22 cellular contexts compared by ENCODE assay signal in the genomic region with DNA sequence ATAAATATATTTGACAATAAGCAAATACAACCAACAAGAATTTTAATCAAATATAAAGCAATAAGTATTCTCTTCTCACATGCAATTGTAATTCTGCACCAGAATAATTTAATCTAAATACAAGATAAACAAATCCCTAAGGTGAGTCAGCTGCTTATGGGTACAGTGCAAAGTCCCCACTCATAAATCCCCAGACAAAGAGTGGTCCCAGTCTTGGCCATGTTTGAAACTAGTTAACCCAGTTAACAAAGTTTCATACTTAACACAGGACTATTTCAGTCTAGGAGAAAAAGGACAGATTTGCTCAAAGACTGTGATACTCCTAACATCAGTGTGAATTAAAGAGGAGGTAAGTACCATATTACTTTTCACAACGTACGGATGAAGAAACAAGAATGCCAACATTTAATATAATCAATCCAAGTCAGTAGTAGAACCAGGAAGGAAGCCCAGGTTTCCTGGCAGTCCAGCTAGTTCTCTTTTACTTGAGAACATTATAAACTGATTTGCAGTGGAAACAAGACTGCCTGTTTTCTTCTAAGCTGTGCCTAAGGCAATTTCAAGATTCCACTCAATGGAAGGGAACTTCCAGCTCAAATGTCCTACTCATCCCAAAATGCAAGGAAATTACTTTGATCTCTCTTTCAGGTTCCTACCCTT. TPM values are rescaled to one million over a fixed set of nuclear protein-coding genes. Genes with fewer than 3 reads are reported as not detected.
DNase-seq lines count a peak whose midpoint lies in the region; ATAC-seq and TF ChIP-seq lines count a peak whose summit lies in the region.
"Had no signal": no experiment of that assay in that cellular context is flagged by ENCODE, and none has a peak within 500 bp of the region (broad histone marks: within the 10 kb centered on the region; RNA-seq: fewer than 3 reads in every experiment).

No MANE protein-coding gene starts in this region.

- no peak for TF ChIP-seq CTCF in lower lobe of right lung (IDR thresholded peaks at IDR 0.05)

- intact Hi-C loops in CD4-positive, alpha-beta memory T cell (cut with micrococcal nuclease): no loop called here
- intact Hi-C loops in lower lobe of right lung (cut with DNase I): no loop called here

- peak overlapping the region; percentile 60 for H3K4me3 ChIP-seq in CD4-positive, CD25-positive, alpha-beta regulatory T cell (ENCODE audit: low read depth, low read length)
- H3K4me3 ChIP-seq in CD4-positive, alpha-beta memory T cell (ENCODE audit: low read length in 2 of 2): peak overlapping the region in 1 of 2 donors; percentile 39
- H3K4me3 ChIP-seq in lower lobe of right lung: peak overlapping the region; percentile 20
- H3K4me3 ChIP-seq: MG63, SJCRH30 had no signal

- no peaks in the 10 kb centered on the region for H3K27me3 Mint-ChIP-seq in CD4-positive, CD25-positive, alpha-beta regulatory T cell
- no peaks in the 10 kb centered on the region for H3K27me3 Mint-ChIP-seq in CD4-positive, alpha-beta memory T cell
- no peaks in the 10 kb centered on the region for H3K27me3 Mint-ChIP-seq in activated T-helper 17 cell treated with anti-CD3 and anti-CD28 coated beads, Interleukin-2, amount 50 U/mL, for 72 hours

- peak overlapping the region; percentile 61 to 72 (median 63) for H3K27ac Mint-ChIP-seq in CD4-positive, CD25-positive, alpha-beta regulatory T cell
- peak overlapping the region; percentile 36 to 86 (median 64) for H3K27ac Mint-ChIP-seq in CD4-positive, alpha-beta memory T cell
- H3K27ac Mint-ChIP-seq in activated T-helper 17 cell treated with anti-CD3 and anti-CD28 coated beads, Interleukin-2, amount 50 U/mL, for 72 hours: peak overlapping the region; percentile 58
- H3K27ac Mint-ChIP-seq: HFFc6, WTC11 had no signal

- ATAC-seq in CD4-positive, CD25-positive, alpha-beta regulatory T cell (ENCODE audit: low read depth in 2 of 2): no peak
- ATAC-seq in activated T-helper 17 cell treated with anti-CD3 and anti-CD28 coated beads, Interleukin-2, amount 50 U/mL, for 72 hours (replicated peaks): no peak
- ATAC-seq in lower lobe of right lung (no peak), GM18511 (IDR thresholded peaks at IDR 0.05; ENCODE audit: unreplicated experiment) (no peak)
- ATAC-seq: left ventricle myocardium superior, Panc1, WTC11 had no signal

- peaks cover 0 to 5% (median 0%) of the 10 kb centered on the region in 7 donors for H3K9me3 Mint-ChIP-seq in CD4-positive, CD25-positive, alpha-beta regulatory T cell
- no peaks in the 10 kb centered on the region for H3K9me3 Mint-ChIP-seq in CD4-positive, alpha-beta memory T cell
- H3K9me3 Mint-ChIP-seq in activated T-helper 17 cell treated with anti-CD3 and anti-CD28 coated beads, Interleukin-2, amount 50 U/mL, for 72 hours: no peaks in the 10 kb centered on the region
- H3K9me3 Mint-ChIP-seq: HFFc6 had no signal

- peaks cover 30 to 78% (median 55%) of the 10 kb centered on the region in 4 donors for H3K4me1 Mint-ChIP-seq in CD4-positive, CD25-positive, alpha-beta regulatory T cell
- H3K4me1 Mint-ChIP-seq in CD4-positive, alpha-beta memory T cell: peaks cover 36 to 80% (median 60%) of the 10 kb centered on the region in 4 donors
- H3K4me1 Mint-ChIP-seq in activated T-helper 17 cell treated with anti-CD3 and anti-CD28 coated beads, Interleukin-2, amount 50 U/mL, for 72 hours: peaks cover 18% of the 10 kb centered on the region

- POLR2A ChIA-PET in CD4-positive, alpha-beta memory T cell (lab: Charles Lee; ENCODE audit: partially characterized antibody): interaction anchor here (0.7 to 7.5 kb wide), 8 partner anchors 8 to 618 kb away, joined by 3 to 64 read pairs (median 8); a partner anchor contains a TSS

- CTCF ChIA-PET in CD4-positive, alpha-beta memory T cell (lab: Charles Lee; ENCODE audit: partially characterized antibody): interaction anchor here (0.8 to 6.6 kb wide), 4 partner anchors 13 to 41 kb away, joined by 3 to 55 read pairs (median 6); a partner anchor contains a TSS

- DNase-seq in CD4-positive, CD25-positive, alpha-beta regulatory T cell: no peak
- no peak for DNase-seq in CD4-positive, alpha-beta memory T cell
- DNase-seq in lower lobe of right lung: no peak
- no peak for DNase-seq in RKO (ENCODE audit: low spot score)
- DNase-seq in C1 segment of cervical spinal cord (lab: John Stamatoyannopoulos, UW): no peak
- DNase-seq: brain microvascular endothelial cell; head of caudate nucleus; HFFc6; IMR-90; left ventricle myocardium superior; MG63; NCI-H1436; NCI-H510A treated with DMSO at 0.1 percent for 48 hours; NK-92 treated with Interleukin-12 subunit alpha and Interleukin-12 subunit beta, amount 100 ng/mL, for 24 hours; small intestine; stimulated activated naive CD4-positive, alpha-beta T cell treated with Interleukin-2 at 50 U/mL for 16 hours; trophoblast cell had no signal

- H3K36me3 ChIP-seq in CD4-positive, CD25-positive, alpha-beta regulatory T cell (ENCODE audit: control insufficient read depth, insufficient read depth, low read length): peaks cover 16% of the 10 kb centered on the region
- H3K36me3 ChIP-seq in CD4-positive, alpha-beta memory T cell (ENCODE audit: insufficient read depth, low read length): peaks cover 5% of the 10 kb centered on the region
- H3K36me3 ChIP-seq in lower lobe of right lung: no peaks in the 10 kb centered on the region
- H3K36me3 ChIP-seq: brain microvascular endothelial cell, MG63, SJCRH30 had no signal

- H3K27ac ChIP-seq in CD4-positive, CD25-positive, alpha-beta regulatory T cell (ENCODE audit: insufficient read depth, low read length, poor library complexity, severe bottlenecking): no peak overlapping the region
- H3K27ac ChIP-seq in CD4-positive, alpha-beta memory T cell (ENCODE audit: low read depth, low read length): no peak overlapping the region
- H3K27ac ChIP-seq in lower lobe of right lung: no peak overlapping the region
- H3K27ac ChIP-seq: brain microvascular endothelial cell, SJCRH30 had no signal

- peak overlapping the region; percentile 64 to 87 (median 78) for H3K4me3 Mint-ChIP-seq in CD4-positive, CD25-positive, alpha-beta regulatory T cell
- H3K4me3 Mint-ChIP-seq in CD4-positive, alpha-beta memory T cell: peak overlapping the region; percentile 75 to 90 (median 84)
- H3K4me3 Mint-ChIP-seq in activated T-helper 17 cell treated with anti-CD3 and anti-CD28 coated beads, Interleukin-2, amount 50 U/mL, for 72 hours: peak overlapping the region; percentile 55
- H3K4me3 Mint-ChIP-seq: HFFc6, WTC11 had no signal

- peaks cover 48% of the 10 kb centered on the region for H3K36me3 Mint-ChIP-seq in CD4-positive, CD25-positive, alpha-beta regulatory T cell
- peaks cover 62 to 70% of the 10 kb centered on the region in 2 donors for H3K36me3 Mint-ChIP-seq in CD4-positive, alpha-beta memory T cell
- H3K36me3 Mint-ChIP-seq in activated T-helper 17 cell treated with anti-CD3 and anti-CD28 coated beads, Interleukin-2, amount 50 U/mL, for 72 hours (ENCODE audit: low read depth): peaks cover 18% of the 10 kb centered on the region

- no peaks in the 10 kb centered on the region for H3K9me3 ChIP-seq in CD4-positive, CD25-positive, alpha-beta regulatory T cell (ENCODE audit: control insufficient read depth in 2 of 2, low read length in 2 of 2)
- H3K9me3 ChIP-seq in CD4-positive, alpha-beta memory T cell (ENCODE audit: control insufficient read depth in 1 of 2, low read length in 2 of 2): no peaks in the 10 kb centered on the region
- H3K9me3 ChIP-seq in lower lobe of right lung: no peaks in the 10 kb centered on the region
- H3K9me3 ChIP-seq: MG63, SJCRH30 had no signal

- H3K4me1 ChIP-seq in CD4-positive, CD25-positive, alpha-beta regulatory T cell (ENCODE audit: control insufficient read depth, insufficient read depth, low read length, poor library complexity, severe bottlenecking): peaks cover 57% of the 10 kb centered on the region
- peaks cover 66% of the 10 kb centered on the region for H3K4me1 ChIP-seq in CD4-positive, alpha-beta memory T cell (ENCODE audit: insufficient read depth, low read length)
- no peaks in the 10 kb centered on the region for H3K4me1 ChIP-seq in lower lobe of right lung
- H3K4me1 ChIP-seq: SJCRH30 had no signal

- H3K27me3 ChIP-seq in CD4-positive, CD25-positive, alpha-beta regulatory T cell (ENCODE audit: control insufficient read depth, insufficient read depth, low read length): no peaks in the 10 kb centered on the region
- no peaks in the 10 kb centered on the region for H3K27me3 ChIP-seq in CD4-positive, alpha-beta memory T cell (ENCODE audit: insufficient read depth, low read length)
- no peaks in the 10 kb centered on the region for H3K27me3 ChIP-seq in lower lobe of right lung (ENCODE audit: low read depth)
- H3K27me3 ChIP-seq: brain microvascular endothelial cell, SJCRH30 had no signal

RNA-seq across cellular contexts. Expression of a gene that starts 10.4 kb away (rescaled TPM):
- total RNA-seq in CD4-positive, CD25-positive, alpha-beta regulatory T cell: 49.6 TPM
- polyA plus RNA-seq in CD4-positive, CD25-positive, alpha-beta regulatory T cell: 10 to 100 TPM; 25.0 to 70.7 (median 45.7) TPM
- total RNA-seq in CD4-positive, alpha-beta memory T cell: 10 to 100 TPM; 24.1 to 29.7 TPM
- polyA plus RNA-seq in CD4-positive, alpha-beta memory T cell: 10 to 100 TPM; 55.1 to 69.2 TPM
- 1 to 10 TPM; 1.4 to 1.5 TPM for total RNA-seq in activated T-helper 17 cell treated with anti-CD3 and anti-CD28 coated beads, Interleukin-2, amount 50 U/mL, for 72 hours
- 5.5 TPM for total RNA-seq in lower lobe of right lung
- total RNA-seq: SJCRH30 had no signal
